ENCODE assay signal across 9 cellular contexts in the genomic region with DNA sequence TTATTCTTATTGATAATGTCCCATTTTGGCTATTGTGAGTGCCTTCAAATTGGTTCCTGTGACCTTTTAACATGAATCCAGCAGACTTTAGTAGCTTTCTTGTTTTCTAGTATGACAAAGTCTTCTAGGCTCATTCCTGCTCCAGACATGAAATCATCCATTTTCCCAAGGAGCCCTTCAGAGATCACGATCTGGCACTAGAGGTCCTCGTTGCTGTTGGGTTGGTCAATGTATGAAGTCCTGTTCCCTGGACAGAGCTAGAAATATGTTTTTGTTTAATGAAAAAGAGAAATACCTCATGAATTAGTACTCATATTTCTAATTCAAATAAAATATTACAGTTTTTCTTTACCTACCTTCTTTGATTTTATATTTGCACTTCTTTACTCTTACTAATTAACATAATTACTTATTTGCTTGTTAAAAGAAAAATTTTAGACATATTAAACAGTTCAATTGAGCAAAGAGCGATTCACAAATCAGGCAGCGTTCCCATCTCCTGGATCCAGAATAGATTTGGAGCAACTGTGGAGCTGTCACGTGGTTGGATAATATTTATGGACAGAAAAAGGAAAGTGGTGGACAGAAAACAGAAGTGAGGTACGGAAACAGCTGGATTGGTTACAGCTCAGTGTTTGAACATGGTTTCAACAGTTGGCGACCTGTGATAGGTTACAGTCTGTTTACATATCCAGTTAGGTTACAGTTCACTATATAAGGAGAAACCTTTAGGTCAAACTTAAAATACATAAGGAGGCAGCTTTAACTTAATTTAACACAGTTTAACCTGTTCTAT. TPM values are rescaled to one million over a fixed set of nuclear protein-coding genes. Genes with fewer than 3 reads are reported as not detected.
DNase-seq lines count a peak whose midpoint lies in the region; ATAC-seq and TF ChIP-seq lines count a peak whose summit lies in the region.
"Had no signal": no experiment of that assay in that cellular context is flagged by ENCODE, and none has a peak within 500 bp of the region (broad histone marks: within the 10 kb centered on the region; RNA-seq: fewer than 3 reads in every experiment).

No MANE protein-coding gene starts in this region.

- H3K36me3 ChIP-seq in spleen = no peaks in the 10 kb centered on the region

- H3K27ac ChIP-seq in spleen = no peak overlapping the region

- TF ChIP-seq POLR2A in spleen (IDR thresholded peaks at IDR 0.05) = no peak

- 37 to 86% (median 62%) methylated on average over 7 of the region's 7 CpGs for WGBS in spleen, 5 donors

- H3K9me3 ChIP-seq in spleen = no peaks in the 10 kb centered on the region

- H3K4me3 ChIP-seq in spleen = no peak overlapping the region

- intact Hi-C loops in spleen (cut with DNase I; ENCODE audit: low total_unique reads) = no loop called here

- peaks cover 0 to 5% (median 0%) of the 10 kb centered on the region in 6 donors for H3K4me1 ChIP-seq in spleen

- ATAC-seq in HG02970 (IDR thresholded peaks at IDR 0.05; ENCODE audit: low FRiP score, unreplicated experiment) = no peak

- TF ChIP-seq CTCF in spleen (IDR thresholded peaks at IDR 0.05 in 8 of 11, conservative IDR thresholded peaks at IDR 0.05 in 3 of 11) = peak in 3 of 11 experiments; percentile 8 to 42 (median 36)

- no peaks in the 10 kb centered on the region for H3K27me3 ChIP-seq in spleen (replicated peaks in 1 of 7)

- DNase-seq in DMS79 treated with DMSO at 0.1 percent for 48 hours (lab: John Stamatoyannopoulos, UW) (peak; percentile 27), DMS79 (lab: John Stamatoyannopoulos, UW) (no peak), NOMO-1 treated with dmso at 0.1 percent for 144 hours (lab: John Stamatoyannopoulos, UW; ENCODE audit: unreplicated experiment) (peak; percentile 12), fibroblast of peridontal ligament (ENCODE audit: extremely low read depth) (peak; percentile 90), superior temporal gyrus (ENCODE audit: extremely low spot score) (peak; percentile 25), spleen (no peak), COR-L47 (lab: John Stamatoyannopoulos, UW) (no peak)
- DNase-seq: activated naive CD8-positive, alpha-beta T cell treated with anti-CD3 and anti-CD28 coated beads, Interleukin-2, amount 10 ng/mL, durations not matched to agents 7 days and 5 days had no signal

RNA-seq across cellular contexts. Expression of a gene that starts 19.8 kb away (rescaled TPM):
- total RNA-seq in spleen = 1 to 10 TPM; 4.2 to 8.2 (median 7.3) TPM
- polyA plus RNA-seq in spleen = 1 to 10 TPM in 2 of 3 donors, under 1 TPM in 1; 0.59 to 1.2 (median 1.0) TPM

RNA-seq across cellular contexts. Expression of a gene that starts 24.3 kb away (rescaled TPM):
- 10 to 100 TPM; 44.4 to 77.2 (median 60.7) TPM for total RNA-seq in spleen
- polyA plus RNA-seq in spleen = 10 to 100 TPM; 25.1 to 79.4 (median 54.6) TPM

Comparison
In these comparisons a context has a peak if more than half of its experiments do, and no peak if none do; other contexts are left out.
1. DNase-seq: peak in DMS79 treated with DMSO at 0.1 percent for 48 hours (single experiment), NOMO-1 treated with dmso at 0.1 percent for 144 hours (single experiment), fibroblast of peridontal ligament (single experiment) and superior temporal gyrus (single experiment); none in DMS79 (single experiment), spleen (single experiment) and COR-L47 (single experiment).